2 cellular contexts compared by ENCODE assay signal in genomic region chr19:55615553-55616394, GRCh38.
TF ChIP-seq lines count a peak whose summit lies in the region.

No MANE protein-coding gene starts in this region.

TF ChIP-seq in SK-N-SH treated with all-trans-retinoic acid at 6 μM for 48 hours, 23 proteins besides CTCF, POLR2A, EP300 and RAD21 (continued from another document):
- no peak for TF ChIP-seq TSHZ2 (CRISPR knock-in tag; IDR thresholded peaks at IDR 0.05)
- no peak for TF ChIP-seq ZC3H10 (CRISPR knock-in tag; IDR thresholded peaks at IDR 0.05)
- no peak for TF ChIP-seq ZNF565 (CRISPR knock-in tag; conservative IDR thresholded peaks at IDR 0.05; ENCODE audit: low read depth)
- TF ChIP-seq ZNF70 (CRISPR knock-in tag; IDR thresholded peaks at IDR 0.05): no peak
- TF ChIP-seq TOX (CRISPR knock-in tag; IDR thresholded peaks at IDR 0.05; ENCODE audit: borderline replicate concordance): no peak

TF ChIP-seq in GM23338, 12 proteins besides CTCF, POLR2A, EP300 and RAD21 (continued from another document):
- TF ChIP-seq ZNF462 (CRISPR knock-in tag; IDR thresholded peaks at IDR 0.05) (no peak), POLR2AphosphoS5 (IDR thresholded peaks at IDR 0.05; ENCODE audit: low read depth) (no peak), EZH2phosphoT487 (IDR thresholded peaks at IDR 0.05; ENCODE audit: unreplicated experiment) (no peak), JUNB (IDR thresholded peaks at IDR 0.05; ENCODE audit: unreplicated experiment) (no peak)
